10 cellular contexts compared by ENCODE assay signal in genomic region chr1:110477041-110477440, GRCh38. TPM values are rescaled to one million over a fixed set of nuclear protein-coding genes. Genes with fewer than 3 reads are reported as not detected.
DNase-seq lines count a peak whose midpoint lies in the region; TF ChIP-seq lines count a peak whose summit lies in the region.
"Had no signal": no experiment of that assay in that cellular context is flagged by ENCODE, and none has a peak within 500 bp of the region (broad histone marks: within the 10 kb centered on the region; RNA-seq: fewer than 3 reads in every experiment).

No MANE protein-coding gene starts in this region.

- DNase-seq in DMS53 treated with DMSO at 0.1 percent for 48 hours (lab: John Stamatoyannopoulos, UW; ENCODE audit: unreplicated experiment), result peak; percentile 72
- peak; percentile 19 for DNase-seq in MV-4-11 (lab: John Stamatoyannopoulos, UW)
- DNase-seq in epithelial cell of esophagus (ENCODE audit: low read depth), result peak; percentile 95
- DNase-seq in myocyte (ENCODE audit: low read depth), result peak; percentile 34
- DNase-seq in stimulated activated CD4-positive, alpha-beta T cell treated with anti-CD3 and anti-CD28 coated beads, Interleukin-1b, Interleukin-23, amount 100 ng/mL, for 48 hours, result no peak
- DNase-seq in COR-L47 (lab: John Stamatoyannopoulos, UW), result no peak
- DNase-seq in NCI-H1048 (lab: John Stamatoyannopoulos, UW), result no peak
- no peak for DNase-seq in activated CD4-positive, alpha-beta T cell treated with anti-CD3 and anti-CD28 coated beads for 48 hours
- DNase-seq: amniotic stem cell; stimulated activated naive B cell treated with anti-CD40 and anti-IgM and Interleukin-4, amounts not matched to agents 10 μg/mL and 1 μg/mL and 100 μg/mL, for 72 hours had no signal

- no peak for TF ChIP-seq CTCF in epithelial cell of esophagus (IDR thresholded peaks at IDR 0.05; ENCODE audit: insufficient read depth, low read depth, low read length, missing control alignments)

- H3K4me3 ChIP-seq in epithelial cell of esophagus (ENCODE audit: low read length), result no peak overlapping the region

RNA-seq across cellular contexts. Expression of gene PROK1, which starts 26.1 kb away (rescaled TPM):
- total RNA-seq in myocyte, result not detected in 2 replicates
- not detected for polyA plus RNA-seq in myocyte (2012)

RNA-seq across cellular contexts. Expression of gene KCNA10, which starts 41.9 kb away (rescaled TPM):
- 0.42 TPM in 1 of 2 replicates, not detected in the other for total RNA-seq in myocyte
- not detected for polyA plus RNA-seq in myocyte (2012)

Comparison
In these comparisons a context has a peak if more than half of its experiments do, and no peak if none do; other contexts are left out.
1. DNase-seq: peak in DMS53 treated with DMSO at 0.1 percent for 48 hours (single experiment), MV-4-11 (single experiment), epithelial cell of esophagus (single experiment) and myocyte (single experiment); none in stimulated activated CD4-positive, alpha-beta T cell treated with anti-CD3 and anti-CD28 coated beads, Interleukin-1b, Interleukin-23, amount 100 ng/mL, for 48 hours (single experiment), COR-L47 (single experiment), NCI-H1048 (single experiment) and activated CD4-positive, alpha-beta T cell treated with anti-CD3 and anti-CD28 coated beads for 48 hours (single experiment).